Comparison of ENCODE assay signal across 8 cellular contexts in the genomic region with DNA sequence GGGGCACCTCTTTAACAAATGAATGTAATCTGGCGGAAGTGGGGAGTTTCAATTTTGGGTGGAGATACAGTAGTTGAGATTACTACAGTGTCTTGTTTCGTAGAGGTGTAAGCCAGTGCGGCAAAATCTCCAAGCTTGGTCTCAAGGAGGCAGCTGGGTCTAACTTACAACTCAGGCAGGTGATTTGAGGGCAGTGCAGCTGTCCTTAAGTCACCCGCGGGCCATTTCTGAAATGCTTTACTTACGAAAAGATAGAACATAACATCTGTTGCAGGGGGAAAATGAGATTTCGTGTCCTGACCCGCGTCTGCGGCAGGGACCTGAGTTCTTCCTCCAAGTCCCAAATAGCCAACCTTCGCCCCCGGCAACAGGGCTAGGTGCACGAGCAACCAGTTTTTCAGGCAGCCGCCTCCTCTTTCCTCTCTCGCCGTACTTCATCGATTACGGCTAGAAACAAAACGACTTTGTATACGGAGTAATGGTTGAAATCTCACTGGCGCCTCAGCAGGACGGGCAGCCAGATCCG. TPM values are rescaled to one million over a fixed set of nuclear protein-coding genes. Genes with fewer than 3 reads are reported as not detected.
DNase-seq lines count a peak whose midpoint lies in the region; ATAC-seq and TF ChIP-seq lines count a peak whose summit lies in the region.

No MANE protein-coding gene starts in this region.

- peaks cover 28% of the 10 kb centered on the region for H3K4me1 Mint-ChIP-seq in nephron progenitor cell

- TF ChIP-seq CTCF in nephron progenitor cell (IDR thresholded peaks at IDR 0.05) = no peak

- peak overlapping the region; percentile 75 for H3K27ac Mint-ChIP-seq in nephron progenitor cell

- H3K4me3 Mint-ChIP-seq in nephron progenitor cell = peak overlapping the region; percentile 89

- peaks cover 3% of the 10 kb centered on the region for H3K27me3 Mint-ChIP-seq in nephron progenitor cell (ENCODE audit: low read depth, poor library complexity)

- H3K9me3 Mint-ChIP-seq in nephron progenitor cell = no peaks in the 10 kb centered on the region

- H3K36me3 Mint-ChIP-seq in nephron progenitor cell (ENCODE audit: low read depth) = peaks cover 15% of the 10 kb centered on the region

- DNase-seq in NCI-H1694 treated with DMSO at 0.1 percent for 48 hours (lab: John Stamatoyannopoulos, UW) (peak; percentile 50), NCI-H1694 (lab: John Stamatoyannopoulos, UW) (no peak), nephron progenitor cell (no peak), G401 (ENCODE audit: low spot score) (no peak)

- ATAC-seq in GM19467 (IDR thresholded peaks at IDR 0.05; ENCODE audit: unreplicated experiment) (peak; percentile 27), HG03457 (IDR thresholded peaks at IDR 0.05; ENCODE audit: unreplicated experiment) (peak; percentile 18), SK-N-SH treated with all-trans-retinoic acid at 6 μM for 48 hours (peak; percentile 40), esophagus mucosa (peak; percentile 39)

- in situ Hi-C loops in G401 (cut with HindIII; ENCODE audit: low sequenced_read_pairs) = no loop called here

TF ChIP-seq in SK-N-SH treated with all-trans-retinoic acid at 6 μM for 48 hours, 23 proteins besides CTCF, POLR2A, EP300 and RAD21:
- no peak for TF ChIP-seq CSDC2 (CRISPR knock-in tag; IDR thresholded peaks at IDR 0.05)
- TF ChIP-seq ZNF565 (CRISPR knock-in tag; conservative IDR thresholded peaks at IDR 0.05; ENCODE audit: low read depth) = no peak
- TF ChIP-seq ISL1 (CRISPR knock-in tag; IDR thresholded peaks at IDR 0.05) = no peak
- no peak for TF ChIP-seq GLIS3 (CRISPR knock-in tag; IDR thresholded peaks at IDR 0.05)
- no peak for TF ChIP-seq ESRRG (CRISPR knock-in tag; IDR thresholded peaks at IDR 0.05)
- TF ChIP-seq, protein P1, sequence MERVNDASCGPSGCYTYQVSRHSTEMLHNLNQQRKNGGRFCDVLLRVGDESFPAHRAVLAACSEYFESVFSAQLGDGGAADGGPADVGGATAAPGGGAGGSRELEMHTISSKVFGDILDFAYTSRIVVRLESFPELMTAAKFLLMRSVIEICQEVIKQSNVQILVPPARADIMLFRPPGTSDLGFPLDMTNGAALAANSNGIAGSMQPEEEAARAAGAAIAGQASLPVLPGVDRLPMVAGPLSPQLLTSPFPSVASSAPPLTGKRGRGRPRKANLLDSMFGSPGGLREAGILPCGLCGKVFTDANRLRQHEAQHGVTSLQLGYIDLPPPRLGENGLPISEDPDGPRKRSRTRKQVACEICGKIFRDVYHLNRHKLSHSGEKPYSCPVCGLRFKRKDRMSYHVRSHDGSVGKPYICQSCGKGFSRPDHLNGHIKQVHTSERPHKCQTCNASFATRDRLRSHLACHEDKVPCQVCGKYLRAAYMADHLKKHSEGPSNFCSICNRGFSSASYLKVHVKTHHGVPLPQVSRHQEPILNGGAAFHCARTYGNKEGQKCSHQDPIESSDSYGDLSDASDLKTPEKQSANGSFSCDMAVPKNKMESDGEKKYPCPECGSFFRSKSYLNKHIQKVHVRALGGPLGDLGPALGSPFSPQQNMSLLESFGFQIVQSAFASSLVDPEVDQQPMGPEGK (CRISPR knock-in tag; IDR thresholded peaks at IDR 0.05; ENCODE audit: borderline replicate concordance) = no peak
- no peak for TF ChIP-seq ZNF70 (CRISPR knock-in tag; IDR thresholded peaks at IDR 0.05)
- TF ChIP-seq ZFP30 (CRISPR knock-in tag; IDR thresholded peaks at IDR 0.05) = no peak
- no peak for TF ChIP-seq BACH2 (CRISPR knock-in tag; IDR thresholded peaks at IDR 0.05; ENCODE audit: borderline replicate concordance)
- TF ChIP-seq, protein P2, sequence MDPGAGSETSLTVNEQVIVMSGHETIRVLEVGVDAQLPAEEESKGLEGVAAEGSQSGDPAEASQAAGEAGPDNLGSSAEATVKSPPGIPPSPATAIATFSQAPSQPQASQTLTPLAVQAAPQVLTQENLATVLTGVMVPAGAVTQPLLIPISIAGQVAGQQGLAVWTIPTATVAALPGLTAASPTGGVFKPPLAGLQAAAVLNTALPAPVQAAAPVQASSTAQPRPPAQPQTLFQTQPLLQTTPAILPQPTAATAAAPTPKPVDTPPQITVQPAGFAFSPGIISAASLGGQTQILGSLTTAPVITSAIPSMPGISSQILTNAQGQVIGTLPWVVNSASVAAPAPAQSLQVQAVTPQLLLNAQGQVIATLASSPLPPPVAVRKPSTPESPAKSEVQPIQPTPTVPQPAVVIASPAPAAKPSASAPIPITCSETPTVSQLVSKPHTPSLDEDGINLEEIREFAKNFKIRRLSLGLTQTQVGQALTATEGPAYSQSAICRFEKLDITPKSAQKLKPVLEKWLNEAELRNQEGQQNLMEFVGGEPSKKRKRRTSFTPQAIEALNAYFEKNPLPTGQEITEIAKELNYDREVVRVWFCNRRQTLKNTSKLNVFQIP (CRISPR knock-in tag; IDR thresholded peaks at IDR 0.05; ENCODE audit: borderline replicate concordance, low read depth) = no peak
- TF ChIP-seq PPARA (CRISPR knock-in tag; IDR thresholded peaks at IDR 0.05; ENCODE audit: borderline replicate concordance) = no peak

RNA-seq across cellular contexts. Expression of a gene that starts 0.5 kb away (rescaled TPM):
- total RNA-seq in esophagus mucosa = 5.5 TPM
- 17.3 and 18.5 TPM in 2 replicates for total RNA-seq in G401 (2014; rRNA removed; shearing (Covaris generic))

RNA-seq across cellular contexts. Expression of a gene that starts 18.4 kb away (rescaled TPM):
- total RNA-seq in esophagus mucosa = not detected
- total RNA-seq in G401 (2014; rRNA removed; shearing (Covaris generic)) = 0.17 TPM in 1 of 2 replicates, not detected in the other

RNA-seq across cellular contexts. Expression of a gene that starts 49.0 kb away (rescaled TPM):
- 0.04 TPM for total RNA-seq in esophagus mucosa
- total RNA-seq in G401 (2014; rRNA removed; shearing (Covaris generic)) = 4.6 and 6.6 TPM in 2 replicates
